Comparison of ENCODE assay signal across 25 cellular contexts in the genomic region with DNA sequence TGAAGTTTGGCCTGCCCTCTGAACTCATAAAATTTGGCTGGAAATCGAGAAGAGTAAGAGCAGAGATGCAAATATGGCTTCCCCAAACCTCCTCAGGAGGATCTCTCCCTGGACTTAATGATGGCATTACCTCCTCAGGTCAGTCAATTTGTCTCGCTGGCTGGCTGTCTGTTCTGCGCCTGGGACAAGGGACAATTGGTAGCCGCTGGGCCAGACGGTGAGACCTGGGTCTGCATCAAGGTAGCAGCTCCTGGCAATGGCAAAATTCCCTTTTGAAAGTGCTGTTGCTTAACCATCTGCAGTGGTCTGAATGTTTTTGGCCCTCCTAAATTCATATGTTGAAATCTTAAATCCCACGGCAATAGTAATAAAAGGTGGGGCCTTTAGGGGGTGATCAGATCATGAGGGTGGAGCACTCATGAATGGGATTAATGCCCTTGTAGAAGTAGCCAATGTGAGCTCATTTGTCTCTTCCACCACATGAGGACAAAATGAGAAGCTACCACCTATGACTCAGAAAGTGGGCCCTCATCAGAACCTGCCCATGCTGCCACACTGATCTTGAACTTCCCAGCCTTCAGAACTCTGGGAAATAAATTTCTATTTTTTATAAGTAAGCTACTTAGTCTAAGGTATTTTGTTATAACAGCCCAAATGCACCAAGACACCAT.
"Had no signal": no experiment of that assay in that cellular context is flagged by ENCODE, and none has a peak within 500 bp of the region (broad histone marks: within the 10 kb centered on the region; RNA-seq: fewer than 3 reads in every experiment).

No MANE protein-coding gene starts in this region.

- H3K27me3 Mint-ChIP-seq: activated naive CD4-positive, alpha-beta T cell treated with anti-CD3 and anti-CD28 coated beads, Interleukin-2, amount 50 U/mL, for 24 hours had no signal

- DNase-seq: activated CD4-positive, alpha-beta T cell treated with anti-CD3 and anti-CD28 coated beads for 48 hours; activated CD4-positive, alpha-beta T cell treated with anti-CD3 and anti-CD28 coated beads, Interleukin-2, amount 50 U/mL, for 4 hours; activated CD4-positive, CD25-positive, alpha-beta regulatory T cell treated with anti-CD3 and anti-CD28 coated beads, Interleukin-2, amount 50 U/mL, for 72 hours; activated CD8-positive, alpha-beta memory T cell treated with anti-CD3 and anti-CD28 coated beads, Interleukin-2, amount 50 U/mL, for 48 hours; activated CD8-positive, alpha-beta T cell treated with anti-CD3 and anti-CD28 coated beads, Interleukin-2, amount 10 ng/mL, durations not matched to agents 7 days and 5 days; activated effector memory CD4-positive, alpha-beta T cell treated with Interleukin-2 at 50 U/mL for 16 hours; activated naive CD4-positive, alpha-beta T cell; activated T-cell treated with anti-CD3 and anti-CD28 coated beads, Interleukin-2, amount 50 U/mL, for 1 hour; amniotic stem cell; MM.1S; NCI-H1694 treated with DMSO at 0.1 percent for 48 hours; NCI-H2029 treated with DMSO at 0.1 percent for 48 hours; NCI-H510A; NCI-H526 treated with DMSO at 0.1 percent for 48 hours; NK-92 treated with Interleukin-12 subunit alpha and Interleukin-12 subunit beta, amount 100 ng/mL, for 24 hours; SHP77 had no signal

- H3K4me1 ChIP-seq: ascending aorta, body of pancreas, SJSA1 had no signal

- ATAC-seq: activated CD8-positive, alpha-beta T cell treated with anti-CD3 and anti-CD28 coated beads, Interleukin-2, amount 10 ng/mL, durations not matched to agents 7 days and 5 days; body of pancreas; SK-N-SH treated with all-trans-retinoic acid at 6 μM for 48 hours; WTC11 had no signal

- H3K27me3 ChIP-seq: ascending aorta, body of pancreas, Peyer's patch, SJSA1 had no signal

- H3K4me3 ChIP-seq: ascending aorta, body of pancreas, Peyer's patch, SJSA1 had no signal

- H3K36me3 ChIP-seq: ascending aorta, Peyer's patch, SJSA1 had no signal

- H3K4me3 Mint-ChIP-seq: activated CD8-positive, alpha-beta T cell treated with anti-CD3 and anti-CD28 coated beads, Interleukin-2, amount 10 ng/mL, durations not matched to agents 7 days and 5 days; activated naive CD4-positive, alpha-beta T cell treated with anti-CD3 and anti-CD28 coated beads, Interleukin-2, amount 50 U/mL, for 24 hours; T-helper 1 cell treated with Interleukin-12 subunit alpha and Interleukin-12 subunit beta and Interleukin-4 antibody, amounts not matched to agents 30 μg/mL and 1 μg/mL, for 36 hours; WTC11 had no signal

- H3K36me3 Mint-ChIP-seq: activated naive CD4-positive, alpha-beta T cell treated with anti-CD3 and anti-CD28 coated beads, Interleukin-2, amount 50 U/mL, for 24 hours; WTC11 had no signal

- H3K27ac ChIP-seq: ascending aorta, body of pancreas, Peyer's patch, RWPE1, SJSA1 had no signal

- H3K9me3 ChIP-seq: body of pancreas, Peyer's patch, SJSA1 had no signal

- H3K27ac Mint-ChIP-seq: activated CD8-positive, alpha-beta T cell treated with anti-CD3 and anti-CD28 coated beads, Interleukin-2, amount 10 ng/mL, durations not matched to agents 7 days and 5 days; activated naive CD4-positive, alpha-beta T cell treated with anti-CD3 and anti-CD28 coated beads, Interleukin-2, amount 50 U/mL, for 24 hours; T-helper 1 cell treated with Interleukin-12 subunit alpha and Interleukin-12 subunit beta and Interleukin-4 antibody, amounts not matched to agents 30 μg/mL and 1 μg/mL, for 36 hours; WTC11 had no signal

- H3K9me3 Mint-ChIP-seq: T-helper 1 cell treated with Interleukin-12 subunit alpha and Interleukin-12 subunit beta and Interleukin-4 antibody, amounts not matched to agents 30 μg/mL and 1 μg/mL, for 36 hours had no signal

- H3K4me1 Mint-ChIP-seq: activated naive CD4-positive, alpha-beta T cell treated with anti-CD3 and anti-CD28 coated beads, Interleukin-2, amount 50 U/mL, for 24 hours had no signal
